27 cellular contexts compared by ENCODE assay signal in the genomic region with DNA sequence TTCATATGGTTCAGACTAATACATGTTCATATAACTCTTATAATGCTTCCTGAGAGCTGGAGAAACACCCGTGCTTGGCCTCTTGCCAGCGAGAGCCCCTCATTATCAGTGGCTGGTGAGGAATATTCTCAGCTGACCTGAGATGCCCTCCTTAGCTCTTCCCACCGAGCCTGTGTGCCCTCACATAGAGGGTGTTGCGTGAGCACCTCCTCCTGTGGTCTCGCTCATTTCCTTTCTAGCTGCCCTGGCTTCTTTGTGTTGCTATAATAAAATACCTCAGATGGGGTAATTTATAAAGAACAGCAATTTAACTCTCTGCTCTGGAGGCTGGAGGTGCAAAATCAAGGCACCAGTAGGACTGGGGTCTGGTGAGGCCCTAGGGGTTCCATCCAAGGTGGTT.
"Had no signal": no experiment of that assay in that cellular context is flagged by ENCODE, and none has a peak within 500 bp of the region (broad histone marks: within the 10 kb centered on the region; RNA-seq: fewer than 3 reads in every experiment).

No MANE protein-coding gene starts in this region.

- H3K27ac Mint-ChIP-seq: activated B cell treated with CpG ODN at 0.5 μM for 24 hours; activated CD4-positive, alpha-beta T cell treated with anti-CD3 and anti-CD28 coated beads, Interleukin-2, amount 10 ng/mL, durations not matched to agents 24 days and 14 days; activated CD8-positive, alpha-beta memory T cell treated with anti-CD3 and anti-CD28 coated beads, Interleukin-2, amount 10 ng/mL, durations not matched to agents 7 days and 5 days; activated naive CD4-positive, alpha-beta T cell treated with anti-CD3 and anti-CD28 coated beads, Interleukin-2, amount 50 U/mL, for 72 hours; activated naive CD8-positive, alpha-beta T cell treated with anti-CD3 and anti-CD28 coated beads, Interleukin-2, amount 50 U/mL, for 24 hours; activated T-cell treated with anti-CD3 and anti-CD28 coated beads, Interleukin-2, amount 50 U/mL, for 24 hours; brain; T-helper 17 cell had no signal

- H3K4me3 Mint-ChIP-seq: activated B cell treated with CpG ODN at 0.5 μM for 24 hours; activated CD4-positive, alpha-beta T cell treated with anti-CD3 and anti-CD28 coated beads, Interleukin-2, amount 10 ng/mL, durations not matched to agents 24 days and 14 days; activated CD8-positive, alpha-beta memory T cell treated with anti-CD3 and anti-CD28 coated beads, Interleukin-2, amount 10 ng/mL, durations not matched to agents 7 days and 5 days; activated naive CD8-positive, alpha-beta T cell treated with anti-CD3 and anti-CD28 coated beads, Interleukin-2, amount 50 U/mL, for 24 hours; activated T-cell treated with anti-CD3 and anti-CD28 coated beads, Interleukin-2, amount 50 U/mL, for 24 hours; brain; central memory CD8-positive, alpha-beta T cell; IgD-negative memory B cell; T-helper 17 cell had no signal

- H3K4me3 ChIP-seq: SJSA1 had no signal

- H3K27ac ChIP-seq: KMS-11, SJSA1 had no signal

- H3K36me3 ChIP-seq: SJSA1 had no signal

- H3K4me1 ChIP-seq: SJSA1 had no signal

- H3K9ac ChIP-seq: KMS-11 had no signal

- H3K9me3 ChIP-seq: SJSA1 had no signal

- H3K4me2 ChIP-seq: KMS-11 had no signal

- H3K36me3 Mint-ChIP-seq: activated CD8-positive, alpha-beta memory T cell treated with anti-CD3 and anti-CD28 coated beads, Interleukin-2, amount 10 ng/mL, durations not matched to agents 7 days and 5 days; brain had no signal

- H3K27me3 Mint-ChIP-seq: brain had no signal

- ATAC-seq: activated CD8-positive, alpha-beta memory T cell treated with anti-CD3 and anti-CD28 coated beads, Interleukin-2, amount 10 ng/mL, durations not matched to agents 7 days and 5 days; activated naive CD4-positive, alpha-beta T cell treated with anti-CD3 and anti-CD28 coated beads, Interleukin-2, amount 50 U/mL, for 72 hours; activated naive CD8-positive, alpha-beta T cell treated with anti-CD3 and anti-CD28 coated beads, Interleukin-2, amount 50 U/mL, for 24 hours; PC-3; SK-N-SH treated with all-trans-retinoic acid at 6 μM for 48 hours; T-helper 17 cell had no signal

- H3K4me1 Mint-ChIP-seq: activated B cell treated with CpG ODN at 0.5 μM for 24 hours; activated CD8-positive, alpha-beta memory T cell treated with anti-CD3 and anti-CD28 coated beads, Interleukin-2, amount 10 ng/mL, durations not matched to agents 7 days and 5 days; activated naive CD8-positive, alpha-beta T cell treated with anti-CD3 and anti-CD28 coated beads, Interleukin-2, amount 50 U/mL, for 24 hours; brain; IgD-negative memory B cell had no signal

- DNase-seq: activated B cell treated with CpG ODN at 0.5 μM for 24 hours; activated CD4-positive, alpha-beta T cell treated with anti-CD3 and anti-CD28 coated beads for 1 hour; activated CD4-positive, alpha-beta T cell treated with anti-CD3 and anti-CD28 coated beads, Interleukin-2, amount 10 ng/mL, durations not matched to agents 24 days and 14 days; activated CD4-positive, alpha-beta T cell treated with anti-CD3 and anti-CD28 coated beads, Interleukin-2, amount 50 U/mL, for 48 hours; activated CD8-positive, alpha-beta memory T cell treated with anti-CD3 and anti-CD28 coated beads, Interleukin-2, amount 10 ng/mL, durations not matched to agents 7 days and 5 days; activated effector memory CD4-positive, alpha-beta T cell treated with anti-CD3 and anti-CD28 coated beads, Interleukin-2, amount 50 U/mL, for 16 hours; activated naive CD4-positive, alpha-beta T cell treated with Interleukin-2 at 50 U/mL for 16 hours; activated naive CD8-positive, alpha-beta T cell treated with anti-CD3 and anti-CD28 coated beads, Interleukin-2, amount 50 U/mL, for 24 hours; activated T-cell treated with anti-CD3 and anti-CD28 coated beads, Interleukin-2, amount 50 U/mL, for 24 hours; amygdala; NCI-H1048; NCI-H146; NCI-H1930; NCI-H345; NCI-H510A; NCI-H526 treated with DMSO at 0.1 percent for 48 hours; PC-3; SHP77; T-helper 17 cell; T-helper 9 cell had no signal
